Comparison of ENCODE assay signal across 8 cellular contexts in the genomic region with DNA sequence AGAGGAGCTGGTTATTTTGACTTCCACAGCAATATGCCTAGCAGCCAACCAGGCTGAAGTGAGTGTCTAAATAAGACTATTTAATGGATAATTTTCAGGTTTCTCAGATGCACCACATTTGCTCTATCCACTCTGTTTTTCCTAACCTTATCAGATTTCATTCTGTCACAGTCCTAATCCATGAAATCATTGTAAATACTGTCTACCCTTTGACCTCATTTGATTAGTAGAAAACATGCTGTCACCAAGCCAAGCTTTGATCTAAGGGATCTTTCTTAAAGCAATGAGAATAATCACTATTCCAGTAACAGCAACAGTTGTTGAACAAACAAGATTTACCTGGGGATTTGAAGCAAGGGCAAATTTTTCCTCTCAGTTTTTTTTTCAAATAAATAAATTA.
"Had no signal": no experiment of that assay in that cellular context is flagged by ENCODE, and none has a peak within 500 bp of the region (broad histone marks: within the 10 kb centered on the region; RNA-seq: fewer than 3 reads in every experiment).

No MANE protein-coding gene starts in this region.

- ATAC-seq: GM12878 had no signal

- H3K4me3 ChIP-seq: GM12878 had no signal

- FAIRE-seq: G401.6, GM12878, GM12891, GM12892, GM18507, GM19239 had no signal

- DNase-seq: GDM1, GF-D8 had no signal
